Comparison of ENCODE assay signal across 9 cellular contexts in the genomic region with DNA sequence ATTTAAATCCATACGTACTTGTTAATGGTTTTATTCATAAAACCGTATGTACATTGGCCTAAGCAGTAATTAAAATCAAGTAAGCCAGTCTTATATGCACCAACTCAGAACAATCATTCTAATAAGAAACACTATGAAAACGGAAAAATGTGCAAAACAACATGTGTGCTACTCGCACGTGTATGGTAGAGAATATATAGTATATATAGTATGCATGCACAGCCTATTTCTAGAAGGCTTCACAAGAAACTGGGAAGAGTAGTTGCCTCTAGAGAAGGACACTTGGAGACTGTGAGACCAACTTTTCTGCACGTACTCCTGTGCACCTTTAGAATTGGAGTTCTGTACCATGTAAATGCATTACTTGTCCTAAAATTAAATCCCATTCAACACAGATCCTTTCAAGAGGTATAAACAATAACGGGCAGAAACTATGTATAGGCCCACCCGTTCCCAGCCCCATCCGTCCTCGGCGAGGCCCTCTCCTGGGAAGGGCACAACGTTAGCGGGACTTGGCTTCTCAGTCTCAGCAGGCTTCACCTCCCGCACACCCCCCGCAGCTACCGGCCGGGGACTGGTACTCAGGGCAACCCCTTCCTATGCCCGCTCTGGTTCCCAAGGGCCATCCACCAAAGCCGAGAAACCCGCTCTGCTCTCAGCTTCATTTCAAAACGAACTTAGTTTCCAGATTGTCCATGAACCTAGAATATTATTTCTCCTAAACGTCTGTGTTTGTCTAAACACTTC. TPM values are rescaled to one million over a fixed set of nuclear protein-coding genes. Genes with fewer than 3 reads are reported as not detected.
A peak's percentile ranks its signal among the peaks of the same experiment; 100 is the strongest.
DNase-seq lines count a peak whose midpoint lies in the region; ATAC-seq, FAIRE-seq and TF ChIP-seq lines count a peak whose summit lies in the region.
"Had no signal": no experiment of that assay in that cellular context is flagged by ENCODE, and none has a peak within 500 bp of the region (broad histone marks: within the 10 kb centered on the region; RNA-seq: fewer than 3 reads in every experiment).

No MANE protein-coding gene starts in this region.

- intact Hi-C loops in sigmoid colon (cut with DNase I), result loop anchor here (2.0 to 5.0 kb wide), 2 partner anchors 51 to 170 kb away; no protein-coding TSS in a partner anchor

- CTCF ChIA-PET in HEK293T (lab: Yijun Ruan, JAX), result no interaction called here

- POLR2A ChIA-PET in HEK293T (lab: Yijun Ruan, JAX), result interaction anchor here (0.8 to 2.3 kb wide), 5 partner anchors 10 to 160 kb away, joined by 3 to 8 read pairs (median 4); a partner anchor contains a TSS

- ATAC-seq in GM19397 (IDR thresholded peaks at IDR 0.05; ENCODE audit: unreplicated experiment), result no peak

- H3K9me3 ChIP-seq in astrocyte (ENCODE audit: insufficient read depth, low read depth, low read length) (no peaks in the 10 kb centered on the region), iPS-18c (ENCODE audit: control insufficient read depth, insufficient read depth, low read length) (no peaks in the 10 kb centered on the region), sigmoid colon (no peaks in the 10 kb centered on the region)
- H3K9me3 ChIP-seq: uterus had no signal

- no peak for TF ChIP-seq POLR2A in sigmoid colon (IDR thresholded peaks at IDR 0.05)
- TF ChIP-seq POLR2A in erythroblast (IDR thresholded peaks at IDR 0.05; ENCODE audit: low read length), result no peak

- no peaks in the 10 kb centered on the region for H3K36me3 ChIP-seq in astrocyte (ENCODE audit: insufficient read depth, low read length)
- no peaks in the 10 kb centered on the region for H3K36me3 ChIP-seq in sigmoid colon
- H3K36me3 ChIP-seq: uterus had no signal

- 85 to 87% methylated on average over 22 of the region's 22 CpGs for WGBS in sigmoid colon, 2 donors

- H3K4me3 ChIP-seq in astrocyte (ENCODE audit: insufficient read depth, low read depth, low read length) (peak overlapping the region; percentile 71), iPS-18c (ENCODE audit: insufficient read depth, low read depth, low read length) (peak overlapping the region; percentile 62), sigmoid colon (no peak overlapping the region)

- H4K20me1 ChIP-seq in astrocyte (ENCODE audit: insufficient read depth, low read length), result peaks cover 35% of the 10 kb centered on the region

- peaks cover 23% of the 10 kb centered on the region for H3K79me2 ChIP-seq in astrocyte (ENCODE audit: insufficient read depth, low read length)

- peak overlapping the region; percentile 86 for H3K4me2 ChIP-seq in astrocyte (ENCODE audit: low read length)

- no peaks in the 10 kb centered on the region for H3K27me3 ChIP-seq in astrocyte (ENCODE audit: insufficient read depth, low read length)
- H3K27me3 ChIP-seq in sigmoid colon, result no peaks in the 10 kb centered on the region
- H3K27me3 ChIP-seq: uterus had no signal

- H3K9me3 Mint-ChIP-seq in astrocyte (ENCODE audit: unreplicated experiment), result no peaks in the 10 kb centered on the region

- peaks cover 34% of the 10 kb centered on the region for H3K4me1 Mint-ChIP-seq in astrocyte (ENCODE audit: low read depth, unreplicated experiment)

- H3K4me1 ChIP-seq in astrocyte (ENCODE audit: insufficient read depth, low read length) (peaks cover 9% of the 10 kb centered on the region), sigmoid colon (peaks cover 0 to 24% (median 14%) of the 10 kb centered on the region in 4 donors)
- H3K4me1 ChIP-seq: uterus had no signal

- H3K4me3 Mint-ChIP-seq in astrocyte (ENCODE audit: unreplicated experiment), result peak overlapping the region; percentile 85

- no peaks in the 10 kb centered on the region for H3K27me3 Mint-ChIP-seq in astrocyte (ENCODE audit: low read depth, unreplicated experiment)

- no peaks in the 10 kb centered on the region for H3K36me3 Mint-ChIP-seq in astrocyte (ENCODE audit: low read depth, unreplicated experiment)

- TF ChIP-seq EP300 in sigmoid colon (IDR thresholded peaks at IDR 0.05), result no peak

- peak overlapping the region; percentile 79 for H2AFZ ChIP-seq in astrocyte (ENCODE audit: low read depth, low read length)

- no peak for FAIRE-seq in astrocyte (lab: Jason Lieb, UNC)

- DNase-seq in HEK293T (ENCODE audit: extremely low spot score), result peak; percentile 30
- DNase-seq in astrocyte (ENCODE audit: low read depth), result no peak
- DNase-seq in sigmoid colon, result no peak
- no peak for DNase-seq in erythroblast (lab: John Stamatoyannopoulos, UW)
- DNase-seq in HT-29 (ENCODE audit: low spot score), result no peak
- DNase-seq: activated naive CD4-positive, alpha-beta T cell treated with Interleukin-2 at 50 U/mL for 16 hours had no signal

- TF ChIP-seq CTCF in astrocyte (IDR thresholded peaks at IDR 0.05; ENCODE audit: insufficient read depth, low read depth, low read length) (no peak), sigmoid colon (IDR thresholded peaks at IDR 0.05) (no peak)

- H3K27ac Mint-ChIP-seq in astrocyte (ENCODE audit: unreplicated experiment), result peak overlapping the region; percentile 34

- H3K27ac ChIP-seq in astrocyte (ENCODE audit: low read depth, low read length) (no peak overlapping the region), sigmoid colon (peak overlapping the region; percentile 75 to 90 (median 82))

- peak overlapping the region; percentile 75 for H3K9ac ChIP-seq in astrocyte (ENCODE audit: low read length)

TF ChIP-seq in HEK293T, 16 proteins besides CTCF, POLR2A, EP300 and RAD21:
- TF ChIP-seq ZNF384 (IDR thresholded peaks at IDR 0.05) (no peak), LEF1 (IDR thresholded peaks at IDR 0.05; ENCODE audit: borderline replicate concordance) (no peak), CTBP1 (IDR thresholded peaks at IDR 0.05; ENCODE audit: borderline replicate concordance) (no peak), SUZ12 (IDR thresholded peaks at IDR 0.05) (no peak), SP1 (IDR thresholded peaks at IDR 0.05) (no peak), FOXA1 (IDR thresholded peaks at IDR 0.05) (no peak), FOXK2 (IDR thresholded peaks at IDR 0.05) (no peak), FOXM1 (IDR thresholded peaks at IDR 0.05; ENCODE audit: borderline replicate concordance) (no peak), HDGF (IDR thresholded peaks at IDR 0.05; ENCODE audit: borderline replicate concordance) (no peak), BHLHE40 (IDR thresholded peaks at IDR 0.05; ENCODE audit: borderline replicate concordance) (no peak), TARDBP (IDR thresholded peaks at IDR 0.05) (no peak), L3MBTL2 (conservative IDR thresholded peaks at IDR 0.05) (no peak), NFRKB (IDR thresholded peaks at IDR 0.05) (no peak), ELF4 (IDR thresholded peaks at IDR 0.05) (no peak), ARNT (IDR thresholded peaks at IDR 0.05) (no peak)
- TF ChIP-seq, protein P1, sequence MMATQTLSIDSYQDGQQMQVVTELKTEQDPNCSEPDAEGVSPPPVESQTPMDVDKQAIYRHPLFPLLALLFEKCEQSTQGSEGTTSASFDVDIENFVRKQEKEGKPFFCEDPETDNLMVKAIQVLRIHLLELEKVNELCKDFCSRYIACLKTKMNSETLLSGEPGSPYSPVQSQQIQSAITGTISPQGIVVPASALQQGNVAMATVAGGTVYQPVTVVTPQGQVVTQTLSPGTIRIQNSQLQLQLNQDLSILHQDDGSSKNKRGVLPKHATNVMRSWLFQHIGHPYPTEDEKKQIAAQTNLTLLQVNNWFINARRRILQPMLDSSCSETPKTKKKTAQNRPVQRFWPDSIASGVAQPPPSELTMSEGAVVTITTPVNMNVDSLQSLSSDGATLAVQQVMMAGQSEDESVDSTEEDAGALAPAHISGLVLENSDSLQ (IDR thresholded peaks at IDR 0.05), result no peak

RNA-seq across cellular contexts. Expression of a gene that starts 2.0 kb away (rescaled TPM):
- total RNA-seq in astrocyte, result 21.0 and 22.5 TPM in 2 replicates
- 10 to 100 TPM; 12.5 to 35.7 (median 17.6) TPM for total RNA-seq in sigmoid colon
- 10 to 100 TPM in 1 of 3 donors, 1 to 10 TPM in 2; 5.6 to 10.6 (median 8.4) TPM for polyA plus RNA-seq in sigmoid colon
- 7.9 and 11.7 TPM in 2 replicates for total RNA-seq in HT-29 (2014; rRNA removed; shearing (Covaris generic))

RNA-seq across cellular contexts. Expression of a gene that starts 37.5 kb away (rescaled TPM):
- total RNA-seq in astrocyte (12.2 and 12.6 TPM in 2 replicates), sigmoid colon (10 to 100 TPM; 14.0 to 18.3 (median 15.8) TPM)
- polyA plus RNA-seq in sigmoid colon, result 1 to 10 TPM; 2.5 to 3.8 (median 3.0) TPM
- 4.1 and 4.6 TPM in 2 replicates for total RNA-seq in HT-29 (2014; rRNA removed; shearing (Covaris generic))

Comparison
In these comparisons a context has a peak if more than half of its experiments do, and no peak if none do; other contexts are left out.
1. H3K4me3 ChIP-seq: peak in astrocyte (single experiment) and iPS-18c (single experiment); none in sigmoid colon (0 of 4).